ENCODE assay signal across 11 cellular contexts in the genomic region with DNA sequence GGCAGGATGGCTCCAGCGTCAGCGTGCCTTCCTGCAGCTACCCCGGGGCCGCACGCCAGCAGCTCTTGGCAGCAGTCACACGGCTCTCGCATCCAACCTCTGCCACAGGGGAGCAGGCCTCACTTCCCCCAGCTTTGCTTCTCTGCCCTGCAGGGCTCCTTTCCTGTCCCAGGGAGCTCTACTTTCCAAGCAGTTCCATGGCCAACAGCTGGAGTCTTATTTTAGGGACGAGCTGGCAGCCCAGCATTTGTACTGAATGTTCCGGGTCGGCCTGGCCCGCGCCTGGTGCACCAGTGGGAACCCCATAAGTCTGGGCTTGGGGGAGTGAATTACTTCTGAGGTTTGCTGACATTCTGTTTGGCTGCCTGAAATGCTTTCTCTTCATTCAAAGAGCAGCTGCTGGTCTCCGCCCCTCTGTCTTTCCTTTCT. TPM values are rescaled to one million over a fixed set of nuclear protein-coding genes. Genes with fewer than 3 reads are reported as not detected.
DNase-seq lines count a peak whose midpoint lies in the region; ATAC-seq and TF ChIP-seq lines count a peak whose summit lies in the region.
"Had no signal": no experiment of that assay in that cellular context is flagged by ENCODE, and none has a peak within 500 bp of the region (broad histone marks: within the 10 kb centered on the region; RNA-seq: fewer than 3 reads in every experiment).

No MANE protein-coding gene starts in this region.

- H3K27me3 Mint-ChIP-seq in activated CD4-positive, alpha-beta memory T cell treated with anti-CD3 and anti-CD28 coated beads, Interleukin-2, amount 10 ng/mL, durations not matched to agents 7 days and 5 days: peaks cover 9% of the 10 kb centered on the region

- H3K9me3 Mint-ChIP-seq in activated CD4-positive, alpha-beta memory T cell treated with anti-CD3 and anti-CD28 coated beads, Interleukin-2, amount 10 ng/mL, durations not matched to agents 7 days and 5 days: no peaks in the 10 kb centered on the region
- H3K9me3 Mint-ChIP-seq: stimulated activated memory B cell treated with anti-CD40 and anti-IgM and Interleukin-4, amounts not matched to agents 10 μg/mL and 1 μg/mL and 100 μg/mL, for 72 hours had no signal

- intact Hi-C loops in esophagus squamous epithelium (cut with DNase I): no loop called here

- DNase-seq in NCI-H69 (lab: John Stamatoyannopoulos, UW): peak; percentile 43
- no peak for DNase-seq in esophagus squamous epithelium (lab: John Stamatoyannopoulos, UW)
- no peak for DNase-seq in suprapubic skin (ENCODE audit: low spot score in 2 of 2)
- no peak for DNase-seq in NCI-H2227 (lab: John Stamatoyannopoulos, UW; ENCODE audit: unreplicated experiment)
- DNase-seq in T1000 (lab: John Stamatoyannopoulos, UW): no peak
- no peak for DNase-seq in activated CD4-positive, alpha-beta memory T cell treated with anti-CD3 and anti-CD28 coated beads, Interleukin-2, amount 10 ng/mL, durations not matched to agents 7 days and 5 days
- DNase-seq: NCI-H146, PC-9 had no signal

- H3K9me3 ChIP-seq in esophagus squamous epithelium: no peaks in the 10 kb centered on the region
- no peaks in the 10 kb centered on the region for H3K9me3 ChIP-seq in muscle layer of colon (ENCODE audit: low read length)
- H3K9me3 ChIP-seq in suprapubic skin: no peaks in the 10 kb centered on the region

- H3K4me1 ChIP-seq in esophagus squamous epithelium (peaks cover 10 to 43% (median 16%) of the 10 kb centered on the region in 3 donors), muscle layer of colon (ENCODE audit: insufficient read depth, low read length) (peaks cover 32% of the 10 kb centered on the region), suprapubic skin (peaks cover 34% of the 10 kb centered on the region)

- H3K4me1 Mint-ChIP-seq in activated CD4-positive, alpha-beta memory T cell treated with anti-CD3 and anti-CD28 coated beads, Interleukin-2, amount 10 ng/mL, durations not matched to agents 7 days and 5 days: no peaks in the 10 kb centered on the region
- H3K4me1 Mint-ChIP-seq: stimulated activated memory B cell treated with anti-CD40 and anti-IgM and Interleukin-4, amounts not matched to agents 10 μg/mL and 1 μg/mL and 100 μg/mL, for 72 hours had no signal

- H3K27ac ChIP-seq in esophagus squamous epithelium: peak overlapping the region; percentile 67 to 78 (median 73)
- peak overlapping the region; percentile 85 for H3K27ac ChIP-seq in muscle layer of colon (ENCODE audit: low read depth, low read length)
- peak overlapping the region; percentile 45 for H3K27ac ChIP-seq in suprapubic skin
- H3K27ac ChIP-seq: PC-9 had no signal

- TF ChIP-seq POLR2A in esophagus squamous epithelium (IDR thresholded peaks at IDR 0.05) (no peak), suprapubic skin (IDR thresholded peaks at IDR 0.05) (no peak)

- no peak for ATAC-seq in GM21786 (IDR thresholded peaks at IDR 0.05; ENCODE audit: unreplicated experiment)
- ATAC-seq: stimulated activated memory B cell treated with anti-CD40 and anti-IgM and Interleukin-4, amounts not matched to agents 10 μg/mL and 1 μg/mL and 100 μg/mL, for 72 hours had no signal

- CTCF ChIA-PET in activated CD4-positive, alpha-beta memory T cell treated with anti-CD3 and anti-CD28 coated beads, Interleukin-2, amount 10 ng/mL, durations not matched to agents 7 days and 5 days (lab: Charles Lee): no interaction called here

- WGBS in esophagus squamous epithelium, 2 donors: 38% methylated on average over 11 of the region's 13 CpGs; no CpG with 5 or more reads in 1 of the 2 donors
- WGBS in suprapubic skin: 19% methylated on average over 13 of the region's 13 CpGs

- no peak for TF ChIP-seq EP300 in suprapubic skin (IDR thresholded peaks at IDR 0.05)

- H3K9ac ChIP-seq in muscle layer of colon (ENCODE audit: low read length): peak overlapping the region; percentile 44

- no peaks in the 10 kb centered on the region for H3K27me3 ChIP-seq in esophagus squamous epithelium
- no peaks in the 10 kb centered on the region for H3K27me3 ChIP-seq in muscle layer of colon (ENCODE audit: control insufficient read depth in 1 of 2, insufficient read depth in 2 of 2, low read length in 2 of 2)
- no peaks in the 10 kb centered on the region for H3K27me3 ChIP-seq in suprapubic skin

- no peak overlapping the region for H3K27ac Mint-ChIP-seq in activated CD4-positive, alpha-beta memory T cell treated with anti-CD3 and anti-CD28 coated beads, Interleukin-2, amount 10 ng/mL, durations not matched to agents 7 days and 5 days
- H3K27ac Mint-ChIP-seq: stimulated activated memory B cell treated with anti-CD40 and anti-IgM and Interleukin-4, amounts not matched to agents 10 μg/mL and 1 μg/mL and 100 μg/mL, for 72 hours had no signal

- POLR2A ChIA-PET in activated CD4-positive, alpha-beta memory T cell treated with anti-CD3 and anti-CD28 coated beads, Interleukin-2, amount 10 ng/mL, durations not matched to agents 7 days and 5 days (lab: Charles Lee): interaction anchor here (0.6 to 1.2 kb wide), 2 partner anchors 16 to 104 kb away, joined by 3 read pairs; no protein-coding TSS in a partner anchor

- TF ChIP-seq CTCF in esophagus squamous epithelium (IDR thresholded peaks at IDR 0.05) (no peak), suprapubic skin (IDR thresholded peaks at IDR 0.05) (no peak)

- no peaks in the 10 kb centered on the region for H3K36me3 Mint-ChIP-seq in activated CD4-positive, alpha-beta memory T cell treated with anti-CD3 and anti-CD28 coated beads, Interleukin-2, amount 10 ng/mL, durations not matched to agents 7 days and 5 days (ENCODE audit: low read depth)
- H3K36me3 Mint-ChIP-seq: stimulated activated memory B cell treated with anti-CD40 and anti-IgM and Interleukin-4, amounts not matched to agents 10 μg/mL and 1 μg/mL and 100 μg/mL, for 72 hours had no signal

- H3K36me3 ChIP-seq in esophagus squamous epithelium (no peaks in the 10 kb centered on the region), muscle layer of colon (ENCODE audit: insufficient read depth, low read length) (no peaks in the 10 kb centered on the region), suprapubic skin (no peaks in the 10 kb centered on the region)

- H3K4me3 ChIP-seq in esophagus squamous epithelium (peak overlapping the region in 2 of 4 donors; percentile 2 to 13), muscle layer of colon (ENCODE audit: low read depth in 1 of 2, low read length in 2 of 2) (peak overlapping the region in 1 of 2 donors; percentile 3), suprapubic skin (no peak overlapping the region)
- H3K4me3 ChIP-seq: PC-9 had no signal

- H3K4me3 Mint-ChIP-seq in activated CD4-positive, alpha-beta memory T cell treated with anti-CD3 and anti-CD28 coated beads, Interleukin-2, amount 10 ng/mL, durations not matched to agents 7 days and 5 days: no peak overlapping the region
- H3K4me3 Mint-ChIP-seq: stimulated activated memory B cell treated with anti-CD40 and anti-IgM and Interleukin-4, amounts not matched to agents 10 μg/mL and 1 μg/mL and 100 μg/mL, for 72 hours had no signal

RNA-seq across cellular contexts. Expression of a gene that starts 34.6 kb away (rescaled TPM):
- 10 to 100 TPM in 2 of 4 donors, 1 to 10 TPM in 2; 1.8 to 18.7 (median 8.5) TPM for total RNA-seq in esophagus squamous epithelium
- total RNA-seq in suprapubic skin: 1 to 10 TPM; 4.6 to 9.7 (median 6.2) TPM
- 10 to 100 TPM; 40.0 to 40.4 TPM for total RNA-seq in activated CD4-positive, alpha-beta memory T cell treated with anti-CD3 and anti-CD28 coated beads, Interleukin-2, amount 10 ng/mL, durations not matched to agents 7 days and 5 days
